Comparison of ENCODE assay signal across 8 cellular contexts in genomic region chr11:1694064-1694845, GRCh38.
DNase-seq lines count a peak whose midpoint lies in the region; ATAC-seq lines count a peak whose summit lies in the region.

No MANE protein-coding gene starts in this region.

- peak overlapping the region in 1 of 2 donors; percentile 29 for H3K4me3 Mint-ChIP-seq in effector memory CD8-positive, alpha-beta T cell
- H3K4me3 Mint-ChIP-seq in memory B cell = no peak overlapping the region

- H3K27me3 Mint-ChIP-seq in effector memory CD8-positive, alpha-beta T cell = peaks cover 47 to 77% of the 10 kb centered on the region in 2 donors
- peaks cover 31% of the 10 kb centered on the region for H3K27me3 Mint-ChIP-seq in memory B cell

- H3K36me3 ChIP-seq in ES-I3 (ENCODE audit: insufficient read depth, low read length) = no peaks in the 10 kb centered on the region

- ATAC-seq in HG03432 (IDR thresholded peaks at IDR 0.05; ENCODE audit: unreplicated experiment) = peak; percentile 71
- ATAC-seq in effector memory CD8-positive, alpha-beta T cell (replicated peaks) = peak; percentile 88
- ATAC-seq in memory B cell (ENCODE audit: low read depth) = peak; percentile 88
- ATAC-seq in HG03442 (IDR thresholded peaks at IDR 0.05; ENCODE audit: unreplicated experiment) = no peak

- H3K4me1 Mint-ChIP-seq in effector memory CD8-positive, alpha-beta T cell (ENCODE audit: low read depth in 2 of 2) = peaks cover 9 to 17% of the 10 kb centered on the region in 2 donors
- peaks cover 3% of the 10 kb centered on the region for H3K4me1 Mint-ChIP-seq in memory B cell

- DNase-seq in NCI-H774 (lab: John Stamatoyannopoulos, UW) (peak; percentile 67), memory B cell (ENCODE audit: low spot score in 2 of 2) (peak; percentile 85 to 91)
- peak; percentile 95 for DNase-seq in activated CD8-positive, alpha-beta memory T cell treated with anti-CD3 and anti-CD28 coated beads for 24 hours
- peak; percentile 77 to 82 (median 80) for DNase-seq in effector memory CD8-positive, alpha-beta T cell
- DNase-seq in stimulated activated CD4-positive, alpha-beta T cell treated with anti-CD3 and anti-CD28 coated beads, TNF-alpha, amount 100 ng/mL, for 1 hour (ENCODE audit: low read depth in 3 of 3, low spot score in 1 of 3) = peak; percentile 42 to 85 (median 63)

- H3K36me3 Mint-ChIP-seq in effector memory CD8-positive, alpha-beta T cell (ENCODE audit: insufficient read depth) = peaks cover 3% of the 10 kb centered on the region
- H3K36me3 Mint-ChIP-seq in memory B cell = no peaks in the 10 kb centered on the region

- no peaks in the 10 kb centered on the region; the same call in 1 of the 2 replicates for H3K4me1 ChIP-seq in ES-I3 (ENCODE audit: insufficient read depth, low read length)

- no peaks in the 10 kb centered on the region for H3K9me3 ChIP-seq in ES-I3 (ENCODE audit: control insufficient read depth, insufficient read depth, low read length)

- peak overlapping the region; percentile 77; the same call in 1 of the 2 replicates for H3K9ac ChIP-seq in ES-I3 (ENCODE audit: low read depth, low read length)

- no peaks in the 10 kb centered on the region for H3K9me3 Mint-ChIP-seq in effector memory CD8-positive, alpha-beta T cell
- no peaks in the 10 kb centered on the region for H3K9me3 Mint-ChIP-seq in memory B cell

- no peak overlapping the region for H3K27ac Mint-ChIP-seq in effector memory CD8-positive, alpha-beta T cell
- no peak overlapping the region for H3K27ac Mint-ChIP-seq in memory B cell
